1 cellular context compared by ENCODE assay signal in genomic region chr14:74506408-74506807, GRCh38.
TF ChIP-seq lines count a peak whose summit lies in the region.

No MANE protein-coding gene starts in this region.

TF ChIP-seq in WTC11, 78 proteins besides CTCF, POLR2A, EP300 and RAD21 (continued from another document):
- TF ChIP-seq MAX (CRISPR knock-in tag; IDR thresholded peaks at IDR 0.05) (no peak), NFE2L1 (CRISPR knock-in tag; IDR thresholded peaks at IDR 0.05) (no peak), RELA (CRISPR knock-in tag; IDR thresholded peaks at IDR 0.05; ENCODE audit: borderline replicate concordance) (no peak), CDX4 (CRISPR knock-in tag; IDR thresholded peaks at IDR 0.05; ENCODE audit: borderline replicate concordance) (no peak), ESRRA (CRISPR knock-in tag; IDR thresholded peaks at IDR 0.05; ENCODE audit: borderline replicate concordance) (no peak), AR (CRISPR knock-in tag; IDR thresholded peaks at IDR 0.05) (no peak), FOXJ3 (CRISPR knock-in tag; IDR thresholded peaks at IDR 0.05; ENCODE audit: borderline replicate concordance) (no peak), ZNF396 (CRISPR knock-in tag; IDR thresholded peaks at IDR 0.05; ENCODE audit: borderline replicate concordance) (no peak), NR2C2 (CRISPR knock-in tag; IDR thresholded peaks at IDR 0.05) (no peak), NFYB (CRISPR knock-in tag; conservative IDR thresholded peaks at IDR 0.05; ENCODE audit: low read depth) (no peak), SOX15 (CRISPR knock-in tag; IDR thresholded peaks at IDR 0.05) (no peak), ZNF671 (CRISPR knock-in tag; IDR thresholded peaks at IDR 0.05) (no peak)
- TF ChIP-seq, protein P1, sequence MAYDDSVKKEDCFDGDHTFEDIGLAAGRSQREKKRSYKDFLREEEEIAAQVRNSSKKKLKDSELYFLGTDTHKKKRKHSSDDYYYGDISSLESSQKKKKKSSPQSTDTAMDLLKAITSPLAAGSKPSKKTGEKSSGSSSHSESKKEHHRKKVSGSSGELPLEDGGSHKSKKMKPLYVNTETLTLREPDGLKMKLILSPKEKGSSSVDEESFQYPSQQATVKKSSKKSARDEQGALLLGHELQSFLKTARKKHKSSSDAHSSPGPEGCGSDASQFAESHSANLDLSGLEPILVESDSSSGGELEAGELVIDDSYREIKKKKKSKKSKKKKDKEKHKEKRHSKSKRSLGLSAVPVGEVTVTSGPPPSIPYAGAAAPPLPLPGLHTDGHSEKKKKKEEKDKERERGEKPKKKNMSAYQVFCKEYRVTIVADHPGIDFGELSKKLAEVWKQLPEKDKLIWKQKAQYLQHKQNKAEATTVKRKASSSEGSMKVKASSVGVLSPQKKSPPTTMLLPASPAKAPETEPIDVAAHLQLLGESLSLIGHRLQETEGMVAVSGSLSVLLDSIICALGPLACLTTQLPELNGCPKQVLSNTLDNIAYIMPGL (CRISPR knock-in tag; IDR thresholded peaks at IDR 0.05): no peak
